11 cellular contexts compared by ENCODE assay signal in genomic region chr19:19259741-19260140, GRCh38. TPM values are rescaled to one million over a fixed set of nuclear protein-coding genes. Genes with fewer than 3 reads are reported as not detected.
DNase-seq lines count a peak whose midpoint lies in the region; FAIRE-seq and TF ChIP-seq lines count a peak whose summit lies in the region.
"Had no signal": no experiment of that assay in that cellular context is flagged by ENCODE, and none has a peak within 500 bp of the region (broad histone marks: within the 10 kb centered on the region; RNA-seq: fewer than 3 reads in every experiment).

No MANE protein-coding gene starts in this region.

- H3K4me3 ChIP-seq in prostate gland = no peak overlapping the region
- H3K4me3 ChIP-seq in sigmoid colon = no peak overlapping the region
- H3K4me3 ChIP-seq in stomach = no peak overlapping the region

- H3K4me3 Mint-ChIP-seq in activated T-helper 2 cell treated with anti-CD3 and anti-CD28 coated beads, Interferon-gamma antibody, Interleukin-2, Interleukin-4, amounts not matched to agents 10 μg/mL and 5 μg/mL and 100 μg/mL, durations not matched to agents 14 hours and 24 hours and 36 hours (ENCODE audit: low read depth) = no peak overlapping the region
- H3K4me3 Mint-ChIP-seq: effector memory CD8-positive, alpha-beta T cell; T-helper 1 cell treated with Interleukin-12 subunit alpha and Interleukin-12 subunit beta and Interleukin-4 antibody, amounts not matched to agents 30 μg/mL and 1 μg/mL, for 36 hours had no signal

- no peaks in the 10 kb centered on the region for H3K9me3 ChIP-seq in prostate gland
- no peaks in the 10 kb centered on the region for H3K9me3 ChIP-seq in sigmoid colon
- H3K9me3 ChIP-seq in stomach = peaks cover 0 to 7% (median 6%) of the 10 kb centered on the region in 4 donors

- intact Hi-C loops in activated T-helper 2 cell treated with anti-CD3 and anti-CD28 coated beads, Interferon-gamma antibody, Interleukin-2, Interleukin-4, amounts not matched to agents 10 μg/mL and 5 μg/mL and 100 μg/mL, durations not matched to agents 14 hours and 24 hours and 36 hours (cut with micrococcal nuclease) = no loop called here
- intact Hi-C loops in prostate gland (cut with DNase I) = no loop called here
- intact Hi-C loops in sigmoid colon (cut with DNase I) = no loop called here
- intact Hi-C loops in stomach (cut with DNase I; ENCODE audit: low total_unique reads) = no loop called here

- H3K9me3 Mint-ChIP-seq in activated T-helper 2 cell treated with anti-CD3 and anti-CD28 coated beads, Interferon-gamma antibody, Interleukin-2, Interleukin-4, amounts not matched to agents 10 μg/mL and 5 μg/mL and 100 μg/mL, durations not matched to agents 14 hours and 24 hours and 36 hours = no peaks in the 10 kb centered on the region
- H3K9me3 Mint-ChIP-seq: effector memory CD8-positive, alpha-beta T cell; T-helper 1 cell treated with Interleukin-12 subunit alpha and Interleukin-12 subunit beta and Interleukin-4 antibody, amounts not matched to agents 30 μg/mL and 1 μg/mL, for 36 hours had no signal

- WGBS in prostate gland = 75% methylated on average over 2 of the region's 2 CpGs
- 72 to 94% methylated on average over 2 of the region's 2 CpGs for WGBS in sigmoid colon, 2 donors
- WGBS in stomach, 5 donors = 69 to 93% (median 79%) methylated on average over 2 of the region's 2 CpGs

- peaks cover 41% of the 10 kb centered on the region for H3K27me3 Mint-ChIP-seq in activated T-helper 2 cell treated with anti-CD3 and anti-CD28 coated beads, Interferon-gamma antibody, Interleukin-2, Interleukin-4, amounts not matched to agents 10 μg/mL and 5 μg/mL and 100 μg/mL, durations not matched to agents 14 hours and 24 hours and 36 hours (ENCODE audit: low read depth)

- no peak for TF ChIP-seq CTCF in prostate gland (IDR thresholded peaks at IDR 0.05)
- no peak for TF ChIP-seq CTCF in sigmoid colon (IDR thresholded peaks at IDR 0.05)
- no peak for TF ChIP-seq CTCF in stomach (IDR thresholded peaks at IDR 0.05)

- no peaks in the 10 kb centered on the region for H3K4me1 ChIP-seq in prostate gland (replicated peaks)
- peaks cover 0 to 11% (median 8%) of the 10 kb centered on the region in 4 donors for H3K4me1 ChIP-seq in sigmoid colon
- H3K4me1 ChIP-seq in stomach = peaks cover 6 to 19% (median 10%) of the 10 kb centered on the region in 4 donors

- H3K27me3 ChIP-seq in prostate gland (replicated peaks; ENCODE audit: insufficient read depth) = peaks cover 11% of the 10 kb centered on the region
- peaks cover 14 to 72% (median 35%) of the 10 kb centered on the region in 3 donors for H3K27me3 ChIP-seq in sigmoid colon
- peaks cover 16 to 100% (median 44%) of the 10 kb centered on the region in 3 donors for H3K27me3 ChIP-seq in stomach

- peak overlapping the region; percentile 28 for H3K27ac Mint-ChIP-seq in activated T-helper 2 cell treated with anti-CD3 and anti-CD28 coated beads, Interferon-gamma antibody, Interleukin-2, Interleukin-4, amounts not matched to agents 10 μg/mL and 5 μg/mL and 100 μg/mL, durations not matched to agents 14 hours and 24 hours and 36 hours
- H3K27ac Mint-ChIP-seq: effector memory CD8-positive, alpha-beta T cell; T-helper 1 cell treated with Interleukin-12 subunit alpha and Interleukin-12 subunit beta and Interleukin-4 antibody, amounts not matched to agents 30 μg/mL and 1 μg/mL, for 36 hours had no signal

- no peak for TF ChIP-seq EP300 in sigmoid colon (IDR thresholded peaks at IDR 0.05)
- no peak for TF ChIP-seq EP300 in stomach (IDR thresholded peaks at IDR 0.05)

- TF ChIP-seq POLR2A in prostate gland (IDR thresholded peaks at IDR 0.05) (no peak), sigmoid colon (IDR thresholded peaks at IDR 0.05) (no peak), stomach (IDR thresholded peaks at IDR 0.05) (no peak)

- H3K27ac ChIP-seq in prostate gland (no peak overlapping the region), sigmoid colon (no peak overlapping the region), stomach (no peak overlapping the region)

- no peaks in the 10 kb centered on the region for H3K36me3 Mint-ChIP-seq in activated T-helper 2 cell treated with anti-CD3 and anti-CD28 coated beads, Interferon-gamma antibody, Interleukin-2, Interleukin-4, amounts not matched to agents 10 μg/mL and 5 μg/mL and 100 μg/mL, durations not matched to agents 14 hours and 24 hours and 36 hours (ENCODE audit: low read depth)

- DNase-seq in GM19239 (ENCODE audit: insufficient read length, low spot score) (peak; percentile 65), NAMALWA (ENCODE audit: low spot score) (peak; percentile 87), middle frontal gyrus (ENCODE audit: extremely low spot score, low spot score) (peak; percentile 55), prostate gland (ENCODE audit: low spot score) (no peak), ureter (ENCODE audit: low spot score) (no peak), sigmoid colon (no peak), stomach (no peak)
- no peak for DNase-seq in activated T-helper 2 cell treated with anti-CD3 and anti-CD28 coated beads, Interferon-gamma antibody, Interleukin-2, Interleukin-4, amounts not matched to agents 10 μg/mL and 5 μg/mL and 100 μg/mL, durations not matched to agents 14 hours and 24 hours and 36 hours (ENCODE audit: low spot score)
- DNase-seq: effector memory CD8-positive, alpha-beta T cell; retina had no signal

- H3K36me3 ChIP-seq in prostate gland = no peaks in the 10 kb centered on the region
- no peaks in the 10 kb centered on the region for H3K36me3 ChIP-seq in sigmoid colon
- no peaks in the 10 kb centered on the region for H3K36me3 ChIP-seq in stomach

- no peak for FAIRE-seq in GM19239 (lab: Jason Lieb, UNC)

- no peaks in the 10 kb centered on the region for H3K4me1 Mint-ChIP-seq in activated T-helper 2 cell treated with anti-CD3 and anti-CD28 coated beads, Interferon-gamma antibody, Interleukin-2, Interleukin-4, amounts not matched to agents 10 μg/mL and 5 μg/mL and 100 μg/mL, durations not matched to agents 14 hours and 24 hours and 36 hours (ENCODE audit: low read depth)

RNA-seq across cellular contexts. Expression of gene TM6SF2, which starts 13.4 kb away (rescaled TPM):
- total RNA-seq in activated T-helper 2 cell treated with anti-CD3 and anti-CD28 coated beads, Interferon-gamma antibody, Interleukin-2, Interleukin-4, amounts not matched to agents 10 μg/mL and 5 μg/mL and 100 μg/mL, durations not matched to agents 14 hours and 24 hours and 36 hours = not detected in 2 replicates
- 1 to 10 TPM in 1 of 2 donors, not detected in 1; 3.4 TPM for total RNA-seq in prostate gland
- total RNA-seq in ureter = 1.8 TPM
- total RNA-seq in sigmoid colon = 1 to 10 TPM in 2 of 4 donors, not detected in 2; 1.1 TPM
- polyA plus RNA-seq in sigmoid colon = 1 to 10 TPM; 1.6 to 5.4 (median 3.0) TPM
- 1 to 10 TPM in 1 of 5 donors, not detected in 4; 1.3 TPM for total RNA-seq in stomach
- polyA plus RNA-seq in stomach = under 1 TPM in 2 of 3 donors, not detected in 1; 0.23 to 0.44 TPM

RNA-seq across cellular contexts. Expression of gene NCAN, which starts 48.0 kb away (rescaled TPM):
- total RNA-seq in activated T-helper 2 cell treated with anti-CD3 and anti-CD28 coated beads, Interferon-gamma antibody, Interleukin-2, Interleukin-4, amounts not matched to agents 10 μg/mL and 5 μg/mL and 100 μg/mL, durations not matched to agents 14 hours and 24 hours and 36 hours = 0.23 TPM in 1 of 2 replicates, not detected in the other
- 1 to 10 TPM in 1 of 2 donors, not detected in 1; 1.2 TPM for total RNA-seq in prostate gland
- total RNA-seq in ureter = not detected
- under 1 TPM in 1 of 4 donors, not detected in 3; under 0.01 TPM for total RNA-seq in sigmoid colon
- under 1 TPM in 2 of 3 donors, not detected in 1; under 0.01 to 0.09 TPM for polyA plus RNA-seq in sigmoid colon
- total RNA-seq in stomach = 1 to 10 TPM in 1 of 5 donors, not detected in 4; 1.7 TPM
- under 1 TPM in 2 of 3 donors, not detected in 1; 0.05 to 0.06 TPM for polyA plus RNA-seq in stomach

RNA-seq across cellular contexts. Expression of gene NR2C2AP, which starts 56.5 kb away (rescaled TPM):
- total RNA-seq in activated T-helper 2 cell treated with anti-CD3 and anti-CD28 coated beads, Interferon-gamma antibody, Interleukin-2, Interleukin-4, amounts not matched to agents 10 μg/mL and 5 μg/mL and 100 μg/mL, durations not matched to agents 14 hours and 24 hours and 36 hours = 32.5 and 37.0 TPM in 2 replicates
- total RNA-seq in prostate gland (10 to 100 TPM; 12.8 to 13.2 TPM), ureter (24.1 TPM), sigmoid colon (10 to 100 TPM; 11.1 to 23.4 (median 14.7) TPM), stomach (10 to 100 TPM in 1 of 5 donors, 1 to 10 TPM in 1, under 1 TPM in 1, not detected in 2; 0.45 to 14.8 (median 7.7) TPM)
- polyA plus RNA-seq in sigmoid colon (10 to 100 TPM in 2 of 3 donors, 1 to 10 TPM in 1; 8.3 to 25.3 (median 11.4) TPM), stomach (10 to 100 TPM; 18.2 to 28.9 (median 18.8) TPM)

Comparison
In these comparisons a context has a peak if more than half of its experiments do, and no peak if none do; other contexts are left out.
1. DNase-seq: peak in GM19239 (single experiment), NAMALWA (single experiment) and middle frontal gyrus (single experiment); none in activated T-helper 2 cell treated with anti-CD3 and anti-CD28 coated beads, Interferon-gamma antibody, Interleukin-2, Interleukin-4, amounts not matched to agents 10 μg/mL and 5 μg/mL and 100 μg/mL, durations not matched to agents 14 hours and 24 hours and 36 hours (single experiment), prostate gland (single experiment), ureter (single experiment), sigmoid colon (single experiment) and stomach (single experiment).